In genomic region chr1:246512230-246512629, GRCh38 we compare ENCODE assay signal across 29 cellular contexts.
"Had no signal": no experiment of that assay in that cellular context is flagged by ENCODE, and none has a peak within 500 bp of the region (broad histone marks: within the 10 kb centered on the region; RNA-seq: fewer than 3 reads in every experiment).

No MANE protein-coding gene starts in this region.

- DNase-seq: stimulated activated CD4-positive, alpha-beta T cell treated with anti-CD3 and anti-CD28 coated beads, Interleukin-2, amount 100 ng/mL, for 48 hours; stimulated activated CD4-positive, alpha-beta T cell treated with anti-CD3 and anti-CD28 coated beads, Interleukin-4, amount 100 ng/mL, for 1 hour; stimulated activated CD4-positive, alpha-beta T cell treated with anti-CD3 and anti-CD28 coated beads, Interleukin-4, amount 100 ng/mL, for 24 hours; stimulated activated CD4-positive, alpha-beta T cell treated with anti-CD3 and anti-CD28 coated beads, Interleukin-4, amount 100 ng/mL, for 4 hours; stimulated activated CD8-positive, alpha-beta memory T cell treated with anti-CD3 and anti-CD28 coated beads, Interleukin-4, amount 100 ng/mL, for 48 hours; stimulated activated naive B cell treated with anti-CD40 and anti-IgM and Interleukin-4, amounts not matched to agents 10 μg/mL and 1 μg/mL and 100 μg/mL, for 72 hours; stimulated activated naive CD4-positive, alpha-beta T cell; stimulated activated naive CD4-positive, alpha-beta T cell treated with Interleukin-2 at 50 U/mL for 16 hours; stimulated activated naive CD8-positive, alpha-beta T cell treated with anti-CD3 and anti-CD28 coated beads, Interleukin-15, amount 100 ng/mL, for 72 hours; stimulated activated naive CD8-positive, alpha-beta T cell treated with anti-CD3 and anti-CD28 coated beads, Interleukin-15, Interleukin-2, amounts not matched to agents 100 U/mL and 50 U/mL, for 24 hours; stomach; substantia nigra; testis; thyroid gland; tibial artery; transverse colon; trophoblast cell; upper lobe of right lung; uterus had no signal

- H3K36me3 Mint-ChIP-seq: stimulated activated effector memory CD8-positive, alpha-beta T cell treated with anti-CD3 and anti-CD28 coated beads, Interleukin-12 subunit alpha, Interleukin-12 subunit beta, amount 100 ng/mL, for 72 hours; stimulated activated memory B cell treated with anti-CD40 and anti-IgM and Interleukin-4, amounts not matched to agents 10 μg/mL and 1 μg/mL and 100 μg/mL, for 72 hours; stimulated activated naive B cell treated with anti-CD40 and anti-IgM and Interleukin-4, amounts not matched to agents 10 μg/mL and 1 μg/mL and 100 μg/mL, for 72 hours; type B pancreatic cell had no signal

- H3K27ac ChIP-seq: stomach, suprapubic skin, testis, thoracic aorta, thyroid gland, tibial artery, tibial nerve, transverse colon, upper lobe of left lung, upper lobe of right lung, uterus, vagina had no signal

- FAIRE-seq: urothelium cell line had no signal

- H3K36me3 ChIP-seq: stomach, suprapubic skin, thoracic aorta, thyroid gland, tibial artery, tibial nerve, transverse colon, upper lobe of left lung, upper lobe of right lung, uterus, vagina had no signal

- ATAC-seq: stimulated activated effector memory CD8-positive, alpha-beta T cell treated with anti-CD3 and anti-CD28 coated beads, Interleukin-12 subunit alpha, Interleukin-12 subunit beta, amount 100 ng/mL, for 72 hours; stimulated activated memory B cell treated with anti-CD40 and anti-IgM and Interleukin-4, amounts not matched to agents 10 μg/mL and 1 μg/mL and 100 μg/mL, for 72 hours; stimulated activated naive B cell treated with anti-CD40 and anti-IgM and Interleukin-4, amounts not matched to agents 10 μg/mL and 1 μg/mL and 100 μg/mL, for 72 hours; stimulated activated naive CD8-positive, alpha-beta T cell treated with anti-CD3 and anti-CD28 coated beads, Interleukin-15, amount 100 ng/mL, for 72 hours; stimulated activated naive CD8-positive, alpha-beta T cell treated with anti-CD3 and anti-CD28 coated beads, Interleukin-15, Interleukin-2, amounts not matched to agents 100 U/mL and 50 U/mL, for 24 hours; upper lobe of right lung had no signal

- H3K4me3 Mint-ChIP-seq: stimulated activated effector memory CD8-positive, alpha-beta T cell treated with anti-CD3 and anti-CD28 coated beads, Interleukin-12 subunit alpha, Interleukin-12 subunit beta, amount 100 ng/mL, for 72 hours; stimulated activated memory B cell treated with anti-CD40 and anti-IgM and Interleukin-4, amounts not matched to agents 10 μg/mL and 1 μg/mL and 100 μg/mL, for 72 hours; stimulated activated naive B cell treated with anti-CD40 and anti-IgM and Interleukin-4, amounts not matched to agents 10 μg/mL and 1 μg/mL and 100 μg/mL, for 72 hours; stimulated activated naive CD8-positive, alpha-beta T cell treated with anti-CD3 and anti-CD28 coated beads, Interleukin-15, amount 100 ng/mL, for 72 hours; stimulated activated naive CD8-positive, alpha-beta T cell treated with anti-CD3 and anti-CD28 coated beads, Interleukin-15, Interleukin-2, amounts not matched to agents 100 ng/mL and 50 ng/mL, for 24 hours; type B pancreatic cell had no signal

- H3K27me3 ChIP-seq: stomach, suprapubic skin, testis, thyroid gland, tibial artery, tibial nerve, transverse colon, upper lobe of left lung, upper lobe of right lung, uterus, vagina had no signal

- H3K4me3 ChIP-seq: stomach, suprapubic skin, testis, thoracic aorta, thyroid gland, tibial artery, tibial nerve, transverse colon, upper lobe of left lung, upper lobe of right lung, uterus, vagina had no signal

- H3K4me1 ChIP-seq: testis, thyroid gland, tibial nerve, uterus, vagina had no signal

- H3K27me3 Mint-ChIP-seq: stimulated activated memory B cell treated with anti-CD40 and anti-IgM and Interleukin-4, amounts not matched to agents 10 μg/mL and 1 μg/mL and 100 μg/mL, for 72 hours; stimulated activated naive B cell treated with anti-CD40 and anti-IgM and Interleukin-4, amounts not matched to agents 10 μg/mL and 1 μg/mL and 100 μg/mL, for 72 hours; stimulated activated naive CD8-positive, alpha-beta T cell treated with anti-CD3 and anti-CD28 coated beads, Interleukin-15, amount 100 ng/mL, for 72 hours; stimulated activated naive CD8-positive, alpha-beta T cell treated with anti-CD3 and anti-CD28 coated beads, Interleukin-15, Interleukin-2, amounts not matched to agents 100 ng/mL and 50 ng/mL, for 24 hours; type B pancreatic cell had no signal

- H3K9me3 ChIP-seq: testis, thyroid gland had no signal

- H3K27ac Mint-ChIP-seq: stimulated activated effector memory CD8-positive, alpha-beta T cell treated with anti-CD3 and anti-CD28 coated beads, Interleukin-12 subunit alpha, Interleukin-12 subunit beta, amount 100 ng/mL, for 72 hours; stimulated activated memory B cell treated with anti-CD40 and anti-IgM and Interleukin-4, amounts not matched to agents 10 μg/mL and 1 μg/mL and 100 μg/mL, for 72 hours; stimulated activated naive B cell treated with anti-CD40 and anti-IgM and Interleukin-4, amounts not matched to agents 10 μg/mL and 1 μg/mL and 100 μg/mL, for 72 hours; stimulated activated naive CD8-positive, alpha-beta T cell treated with anti-CD3 and anti-CD28 coated beads, Interleukin-15, amount 100 ng/mL, for 72 hours; stimulated activated naive CD8-positive, alpha-beta T cell treated with anti-CD3 and anti-CD28 coated beads, Interleukin-15, Interleukin-2, amounts not matched to agents 100 ng/mL and 50 ng/mL, for 24 hours; type B pancreatic cell had no signal

- H3K9me3 Mint-ChIP-seq: stimulated activated effector memory CD8-positive, alpha-beta T cell treated with anti-CD3 and anti-CD28 coated beads, Interleukin-12 subunit alpha, Interleukin-12 subunit beta, amount 100 ng/mL, for 72 hours; type B pancreatic cell had no signal
